9 cellular contexts compared by ENCODE assay signal in genomic region chr1:27526569-27527222, GRCh38. TPM values are rescaled to one million over a fixed set of nuclear protein-coding genes. Genes with fewer than 3 reads are reported as not detected.
A peak's percentile ranks its signal among the peaks of the same experiment; 100 is the strongest.
DNase-seq lines count a peak whose midpoint lies in the region; ATAC-seq and TF ChIP-seq lines count a peak whose summit lies in the region.
"Had no signal": no experiment of that assay in that cellular context is flagged by ENCODE, and none has a peak within 500 bp of the region (broad histone marks: within the 10 kb centered on the region; RNA-seq: fewer than 3 reads in every experiment).

No MANE protein-coding gene starts in this region.

- H3K79me2 ChIP-seq in SK-N-SH (ENCODE audit: insufficient read depth): no peaks in the 10 kb centered on the region
- no peaks in the 10 kb centered on the region for H3K79me2 ChIP-seq in SU-DHL-6 (ENCODE audit: insufficient read depth, low read length)

- H3K9ac ChIP-seq in SK-N-SH: no peak overlapping the region
- peak overlapping the region; percentile 48; the same call in 1 of the 2 replicates for H3K9ac ChIP-seq in SU-DHL-6 (ENCODE audit: low read length)

- no peak for TF ChIP-seq RAD21 in SK-N-SH (IDR thresholded peaks at IDR 0.05; ENCODE audit: low read length)

- H3K27ac ChIP-seq in SK-N-SH (ENCODE audit: low read depth in 2 of 2, low read length in 1 of 2): no peak overlapping the region; a peak in 1 of 4 replicates
- peak overlapping the region; percentile 79 for H3K27ac ChIP-seq in SU-DHL-6 (ENCODE audit: low read depth, low read length)
- peak overlapping the region; percentile 68 for H3K27ac ChIP-seq in foreskin keratinocyte
- H3K27ac ChIP-seq: C4-2B had no signal

- ATAC-seq in SK-N-SH treated with all-trans-retinoic acid at 6 μM for 48 hours (no peak), foreskin keratinocyte (no peak)

- H3K4me1 ChIP-seq in SK-N-SH (ENCODE audit: control insufficient read depth in 1 of 2, insufficient read depth in 2 of 2, low read depth in 1 of 2, low read length in 1 of 2) (peaks cover 3 to 62% of the 10 kb centered on the region in 2 experiments; a peak in 1 of 4 replicates), foreskin keratinocyte (peaks cover 41% of the 10 kb centered on the region)

- no peak overlapping the region for H3K4me2 ChIP-seq in SK-N-SH
- H3K4me2 ChIP-seq in SU-DHL-6 (ENCODE audit: low read depth, low read length, poor library complexity, severe bottlenecking): peak overlapping the region; percentile 62

- TF ChIP-seq EP300 in SK-N-SH (IDR thresholded peaks at IDR 0.05; ENCODE audit: borderline replicate concordance in 1 of 2, low read depth in 1 of 2, low read length in 1 of 2): no peak

- H3K9me2 ChIP-seq in SK-N-SH (no peaks in the 10 kb centered on the region), SU-DHL-6 (replicated peaks; ENCODE audit: insufficient read depth, low read length) (no peaks in the 10 kb centered on the region)

- no peak overlapping the region for H3K4me3 ChIP-seq in SK-N-SH (ENCODE audit: low read depth in 2 of 2, low read length in 1 of 2)
- peak overlapping the region; percentile 31 for H3K4me3 ChIP-seq in SU-DHL-6 (ENCODE audit: insufficient read depth, low read length, poor library complexity, severe bottlenecking)

- no peaks in the 10 kb centered on the region for H3F3A ChIP-seq in SK-N-SH (replicated peaks; ENCODE audit: insufficient read depth)
- H3F3A ChIP-seq in SU-DHL-6 (ENCODE audit: insufficient read depth): peaks cover 15% of the 10 kb centered on the region

- H3K36me3 ChIP-seq in SK-N-SH (replicated peaks in 1 of 2; ENCODE audit: control insufficient read depth in 1 of 2, insufficient read depth in 2 of 2, low read length in 1 of 2) (peaks cover 0 to 4% of the 10 kb centered on the region in 2 experiments), SU-DHL-6 (ENCODE audit: low read length) (no peaks in the 10 kb centered on the region)

- no peak for DNase-seq in SK-N-SH
- DNase-seq in foreskin keratinocyte: no peak
- DNase-seq in stimulated activated naive CD4-positive, alpha-beta T cell treated with Interleukin-2 at 50 U/mL for 16 hours (lab: John Stamatoyannopoulos, UW): peak; percentile 7
- no peak for DNase-seq in SW 1271 (lab: John Stamatoyannopoulos, UW)
- DNase-seq in NCI-H2029 (lab: John Stamatoyannopoulos, UW): no peak
- no peak for DNase-seq in HuH-7 (ENCODE audit: low spot score)

- POLR2A ChIA-PET in SK-N-SH (lab: Yijun Ruan, JAX): interaction anchor here (0.6 kb wide), 1 partner anchor 151 kb away, joined by 3 read pairs; no protein-coding TSS in a partner anchor

- CTCF ChIA-PET in SK-N-SH (lab: Yijun Ruan, JAX): interaction anchor here (1.0 to 3.6 kb wide), 4 partner anchors 12 to 80 kb away, joined by 3 to 19 read pairs (median 4); no protein-coding TSS in a partner anchor

- H3K27me3 ChIP-seq in SK-N-SH (ENCODE audit: insufficient read depth) (no peaks in the 10 kb centered on the region), SU-DHL-6 (ENCODE audit: low read length) (no peaks in the 10 kb centered on the region), foreskin keratinocyte (no peaks in the 10 kb centered on the region)

- TF ChIP-seq CTCF in SK-N-SH (IDR thresholded peaks at IDR 0.05) (no peak), SU-DHL-6 (IDR thresholded peaks at IDR 0.05; ENCODE audit: insufficient read depth, low read length, poor library complexity, severe bottlenecking) (no peak), foreskin keratinocyte (conservative IDR thresholded peaks at IDR 0.05) (no peak)

- H2AFZ ChIP-seq in SK-N-SH (ENCODE audit: low read depth): no peak overlapping the region
- H2AFZ ChIP-seq in SU-DHL-6 (ENCODE audit: low read depth, low read length, severe bottlenecking): no peak overlapping the region

- no peaks in the 10 kb centered on the region for H3K9me3 ChIP-seq in SK-N-SH
- H3K9me3 ChIP-seq in SU-DHL-6 (ENCODE audit: insufficient read depth, low read length): no peaks in the 10 kb centered on the region

- 88% methylated on average over 7 of the region's 10 CpGs for WGBS in SK-N-SH (ENCODE audit: low lambda C conversion rate)

- H4K20me1 ChIP-seq in SK-N-SH (ENCODE audit: insufficient read depth) (no peaks in the 10 kb centered on the region), SU-DHL-6 (ENCODE audit: low read depth, low read length) (no peaks in the 10 kb centered on the region)

TF ChIP-seq in SK-N-SH, 30 proteins besides CTCF, POLR2A, EP300 and RAD21:
- no peak for TF ChIP-seq TEAD4 (IDR thresholded peaks at IDR 0.05; ENCODE audit: borderline replicate concordance, insufficient read depth)
- TF ChIP-seq GATA2 (CRISPR knock-in tag; IDR thresholded peaks at IDR 0.05): peak; percentile 52
- TF ChIP-seq FOXJ3 (CRISPR knock-in tag; IDR thresholded peaks at IDR 0.05): 0 out of 2 replicates have a peak, but pooled peaks have one; percentile 43
- TF ChIP-seq MXI1 (IDR thresholded peaks at IDR 0.05; ENCODE audit: low read depth, low read length): 0 out of 2 replicates have a peak, but pooled peaks have one; percentile 25

TF ChIP-seq in SK-N-SH treated with all-trans-retinoic acid at 6 μM for 48 hours, 23 proteins besides CTCF, POLR2A, EP300 and RAD21:
- no peak for TF ChIP-seq GLIS3 (CRISPR knock-in tag; IDR thresholded peaks at IDR 0.05)
- no peak for TF ChIP-seq ZFP30 (CRISPR knock-in tag; IDR thresholded peaks at IDR 0.05)
- TF ChIP-seq PPARA (CRISPR knock-in tag; IDR thresholded peaks at IDR 0.05; ENCODE audit: borderline replicate concordance): no peak
- no peak for TF ChIP-seq BACH2 (CRISPR knock-in tag; IDR thresholded peaks at IDR 0.05; ENCODE audit: borderline replicate concordance)
- TF ChIP-seq ZNF8 (CRISPR knock-in tag; IDR thresholded peaks at IDR 0.05): no peak
- no peak for TF ChIP-seq ZNF70 (CRISPR knock-in tag; IDR thresholded peaks at IDR 0.05)

RNA-seq across cellular contexts. Expression of gene WASF2, which starts 36.7 kb away (rescaled TPM):
- 23.0 and 27.1 TPM in 2 replicates for polyA plus RNA-seq in SK-N-SH (2012; rRNA removed)
- 18.4 and 22.2 TPM in 2 replicates for polyA plus RNA-seq in SK-N-SH (2012; cell fraction: cytosol; rRNA removed)
- polyA plus RNA-seq in SK-N-SH (2012; cell fraction: nucleus; rRNA removed): 25.1 and 25.5 TPM in 2 replicates
- 49.9 and 53.9 TPM in 2 replicates for total RNA-seq in foreskin keratinocyte
- 28.7 and 30.1 TPM in 2 replicates for polyA plus RNA-seq in foreskin keratinocyte

Comparison
In these comparisons a context has a peak if more than half of its experiments do, and no peak if none do; other contexts are left out.
1. H3K27ac ChIP-seq: peak in SU-DHL-6 (single experiment) and foreskin keratinocyte (single experiment); none in SK-N-SH (0 of 2).